Comparison of ENCODE assay signal across 8 cellular contexts in genomic region chr19:46678110-46678732, GRCh38. TPM values are rescaled to one million over a fixed set of nuclear protein-coding genes. Genes with fewer than 3 reads are reported as not detected.
DNase-seq lines count a peak whose midpoint lies in the region; ATAC-seq lines count a peak whose summit lies in the region.

No MANE protein-coding gene starts in this region.

- peaks cover 9% of the 10 kb centered on the region for H3K4me1 Mint-ChIP-seq in activated CD4-positive, alpha-beta memory T cell treated with anti-CD3 and anti-CD28 coated beads for 36 hours (ENCODE audit: low read depth)
- peaks cover 5 to 16% of the 10 kb centered on the region in 2 donors for H3K4me1 Mint-ChIP-seq in stimulated activated naive B cell treated with anti-CD40 and anti-IgM and Interleukin-4, amounts not matched to agents 10 μg/mL and 1 μg/mL and 100 μg/mL, for 72 hours

- no peak overlapping the region for H3K4me3 Mint-ChIP-seq in activated CD4-positive, alpha-beta memory T cell treated with anti-CD3 and anti-CD28 coated beads for 36 hours
- H3K4me3 Mint-ChIP-seq in stimulated activated naive B cell treated with anti-CD40 and anti-IgM and Interleukin-4, amounts not matched to agents 10 μg/mL and 1 μg/mL and 100 μg/mL, for 72 hours, result no peak overlapping the region

- H3K9me3 Mint-ChIP-seq in activated CD4-positive, alpha-beta memory T cell treated with anti-CD3 and anti-CD28 coated beads for 36 hours, result no peaks in the 10 kb centered on the region
- H3K9me3 Mint-ChIP-seq in stimulated activated naive B cell treated with anti-CD40 and anti-IgM and Interleukin-4, amounts not matched to agents 10 μg/mL and 1 μg/mL and 100 μg/mL, for 72 hours, result no peaks in the 10 kb centered on the region

- CTCF ChIA-PET in activated CD4-positive, alpha-beta memory T cell treated with anti-CD3 and anti-CD28 coated beads for 36 hours (lab: Charles Lee), result no interaction called here

- POLR2A ChIA-PET in activated CD4-positive, alpha-beta memory T cell treated with anti-CD3 and anti-CD28 coated beads for 36 hours (lab: Charles Lee), result no interaction called here

- H3K36me3 Mint-ChIP-seq in activated CD4-positive, alpha-beta memory T cell treated with anti-CD3 and anti-CD28 coated beads for 36 hours, result peaks cover 52% of the 10 kb centered on the region
- peaks cover 51 to 61% of the 10 kb centered on the region in 2 donors for H3K36me3 Mint-ChIP-seq in stimulated activated naive B cell treated with anti-CD40 and anti-IgM and Interleukin-4, amounts not matched to agents 10 μg/mL and 1 μg/mL and 100 μg/mL, for 72 hours

- ATAC-seq in stimulated activated naive B cell treated with anti-CD40 and anti-IgM and Interleukin-4, amounts not matched to agents 10 μg/mL and 1 μg/mL and 100 μg/mL, for 72 hours (replicated peaks), result peak; percentile 92
- ATAC-seq in HG03520 (IDR thresholded peaks at IDR 0.05; ENCODE audit: unreplicated experiment) (no peak), HG03378 (IDR thresholded peaks at IDR 0.05; ENCODE audit: unreplicated experiment) (no peak)

- H3K27me3 Mint-ChIP-seq in activated CD4-positive, alpha-beta memory T cell treated with anti-CD3 and anti-CD28 coated beads for 36 hours, result no peaks in the 10 kb centered on the region
- H3K27me3 Mint-ChIP-seq in stimulated activated naive B cell treated with anti-CD40 and anti-IgM and Interleukin-4, amounts not matched to agents 10 μg/mL and 1 μg/mL and 100 μg/mL, for 72 hours, result no peaks in the 10 kb centered on the region

- intact Hi-C loops in activated CD4-positive, alpha-beta memory T cell treated with anti-CD3 and anti-CD28 coated beads for 36 hours (cut with micrococcal nuclease), result no loop called here

- DNase-seq in DMS53 (lab: John Stamatoyannopoulos, UW), result peak; percentile 49
- DNase-seq in DMS53 treated with DMSO at 0.1 percent for 48 hours (lab: John Stamatoyannopoulos, UW; ENCODE audit: unreplicated experiment), result no peak
- DNase-seq in activated CD4-positive, alpha-beta memory T cell treated with anti-CD3 and anti-CD28 coated beads for 36 hours, result peak; percentile 78
- peak; percentile 89 for DNase-seq in germinal center (ENCODE audit: low spot score)
- DNase-seq in stimulated activated naive B cell treated with anti-CD40 and anti-IgM and Interleukin-4, amounts not matched to agents 10 μg/mL and 1 μg/mL and 100 μg/mL, for 72 hours, result peak; percentile 51
- no peak for DNase-seq in NCI-H1694 treated with DMSO at 0.1 percent for 48 hours (lab: John Stamatoyannopoulos, UW)

- H3K27ac Mint-ChIP-seq in activated CD4-positive, alpha-beta memory T cell treated with anti-CD3 and anti-CD28 coated beads for 36 hours, result peak overlapping the region; percentile 62
- peak overlapping the region; percentile 81 for H3K27ac Mint-ChIP-seq in stimulated activated naive B cell treated with anti-CD40 and anti-IgM and Interleukin-4, amounts not matched to agents 10 μg/mL and 1 μg/mL and 100 μg/mL, for 72 hours

RNA-seq across cellular contexts. Expression of gene DACT3, which starts 17.2 kb away (rescaled TPM):
- total RNA-seq in activated CD4-positive, alpha-beta memory T cell treated with anti-CD3 and anti-CD28 coated beads for 36 hours, result 1 to 10 TPM; 2.8 to 3.0 TPM

RNA-seq across cellular contexts. Expression of gene PRKD2, which starts 38.7 kb away (rescaled TPM):
- total RNA-seq in activated CD4-positive, alpha-beta memory T cell treated with anti-CD3 and anti-CD28 coated beads for 36 hours, result 10 to 100 TPM; 78.8 to 84.4 TPM

RNA-seq across cellular contexts. Expression of gene GNG8, which starts 42.2 kb away (rescaled TPM):
- total RNA-seq in activated CD4-positive, alpha-beta memory T cell treated with anti-CD3 and anti-CD28 coated beads for 36 hours, result 1 to 10 TPM; 9.5 TPM

RNA-seq across cellular contexts. Expression of gene PTGIR, which starts 53.3 kb away (rescaled TPM):
- total RNA-seq in activated CD4-positive, alpha-beta memory T cell treated with anti-CD3 and anti-CD28 coated beads for 36 hours, result 10 to 100 TPM; 22.6 to 24.6 TPM

Comparison
In these comparisons a context has a peak if more than half of its experiments do, and no peak if none do; other contexts are left out.
1. DNase-seq: peak in DMS53 (single experiment), activated CD4-positive, alpha-beta memory T cell treated with anti-CD3 and anti-CD28 coated beads for 36 hours (single experiment), germinal center (single experiment) and stimulated activated naive B cell treated with anti-CD40 and anti-IgM and Interleukin-4, amounts not matched to agents 10 μg/mL and 1 μg/mL and 100 μg/mL, for 72 hours (single experiment); none in DMS53 treated with DMSO at 0.1 percent for 48 hours (single experiment) and NCI-H1694 treated with DMSO at 0.1 percent for 48 hours (single experiment).
2. ATAC-seq: peak in stimulated activated naive B cell treated with anti-CD40 and anti-IgM and Interleukin-4, amounts not matched to agents 10 μg/mL and 1 μg/mL and 100 μg/mL, for 72 hours (2 of 2); none in HG03520 (single experiment) and HG03378 (single experiment).